In genomic region chr3:12841085-12841969, GRCh38 we compare ENCODE assay signal across 1 cellular context.
A peak's percentile ranks its signal among the peaks of the same experiment; 100 is the strongest.
TF ChIP-seq lines count a peak whose summit lies in the region.

Gene RPL32 (minus strand): TSS chr3:12841565. CDS start chr3:12840237, 1,328 bp downstream.

TF ChIP-seq in K562, 482 proteins besides CTCF, POLR2A, EP300 and RAD21 (continued from another document and continues in another):
- TF ChIP-seq MTA3 (IDR thresholded peaks at IDR 0.05; ENCODE audit: borderline replicate concordance) (peak; percentile 98), NR0B1 (IDR thresholded peaks at IDR 0.05; ENCODE audit: partially characterized antibody) (no peak), ZNF3 (CRISPR knock-in tag; IDR thresholded peaks at IDR 0.05) (no peak), TCF7L2 (IDR thresholded peaks at IDR 0.05; ENCODE audit: low read depth, low read length) (no peak), TBL1XR1 (IDR thresholded peaks at IDR 0.05; ENCODE audit: low read length in 2 of 2) (peak in 1 of 2 experiments; percentile 8; a peak in 1 of 4 replicates), BCOR (IDR thresholded peaks at IDR 0.05) (0 out of 2 replicates have a peak, but pooled peaks have one; percentile 9), PYGO2 (tag; IDR thresholded peaks at IDR 0.05) (no peak), NBN (IDR thresholded peaks at IDR 0.05; ENCODE audit: low read depth) (peak; percentile 19), BMI1 (IDR thresholded peaks at IDR 0.05; ENCODE audit: low read length) (no peak), MCM3 (IDR thresholded peaks at IDR 0.05) (no peak), PURB (CRISPR knock-in tag; IDR thresholded peaks at IDR 0.05; ENCODE audit: low read depth) (0 out of 2 replicates have a peak, but pooled peaks have one; percentile 57), ZNF764 (CRISPR knock-in tag; IDR thresholded peaks at IDR 0.05; ENCODE audit: low read depth) (no peak), ZNF589 (CRISPR knock-in tag; IDR thresholded peaks at IDR 0.05; ENCODE audit: low read depth) (peak; percentile 60; the same call in 1 of the 2 replicates), ETV1 (tag; conservative IDR thresholded peaks at IDR 0.05; ENCODE audit: low read depth) (peak; percentile 100), ARID4B (CRISPR knock-in tag; IDR thresholded peaks at IDR 0.05) (peak; percentile 94), ELF1 (tag; IDR thresholded peaks at IDR 0.05) (peak; percentile 100), PHTF2 (CRISPR knock-in tag; IDR thresholded peaks at IDR 0.05) (peak; percentile 47; the same call in 1 of the 2 replicates), ZC3H11A (IDR thresholded peaks at IDR 0.05; ENCODE audit: low read depth, low read length) (no peak), SNRNP70 (optimal IDR thresholded peaks at IDR 0.05; ENCODE audit: low read depth, low read length) (peak; percentile 85), ELF4 (CRISPR knock-in tag; IDR thresholded peaks at IDR 0.05) (peak; percentile 55; the same call in 1 of the 2 replicates), ZNF23 (CRISPR knock-in tag; IDR thresholded peaks at IDR 0.05) (0 out of 2 replicates have a peak, but pooled peaks have one; percentile 9), TRIM28 (IDR thresholded peaks at IDR 0.05) (no peak), ZNF354B (CRISPR knock-in tag; IDR thresholded peaks at IDR 0.05) (0 out of 2 replicates have a peak, but pooled peaks have one; percentile 16), FOXA3 (CRISPR knock-in tag; conservative IDR thresholded peaks at IDR 0.05 in 1 of 2, IDR thresholded peaks at IDR 0.05 in 1 of 2) (no peak), CBX3 (IDR thresholded peaks at IDR 0.05; ENCODE audit: borderline replicate concordance in 1 of 2, low read length in 2 of 2) (peak in 1 of 2 experiments; percentile 29; a peak in 2 of 3 replicates), PTRF (tag; IDR thresholded peaks at IDR 0.05) (no peak), SMAD1 (IDR thresholded peaks at IDR 0.05; ENCODE audit: low read depth, low read length, partially characterized antibody) (peak; percentile 93), ZNF253 (CRISPR knock-in tag; conservative IDR thresholded peaks at IDR 0.05) (no peak), MIER1 (IDR thresholded peaks at IDR 0.05; ENCODE audit: low read depth) (no peak), RBM25 (IDR thresholded peaks at IDR 0.05; ENCODE audit: low read depth, low read length, severe bottlenecking) (peak; percentile 76), RBM34 (IDR thresholded peaks at IDR 0.05; ENCODE audit: borderline replicate concordance, insufficient read depth, low read length) (no peak), CREB5 (CRISPR knock-in tag; IDR thresholded peaks at IDR 0.05) (no peak), ZNF408 (CRISPR knock-in tag; IDR thresholded peaks at IDR 0.05; ENCODE audit: low read depth) (no peak), SIRT6 (IDR thresholded peaks at IDR 0.05; ENCODE audit: low read depth, low read length) (no peak), ZNF395 (CRISPR knock-in tag; IDR thresholded peaks at IDR 0.05) (peak; percentile 3; the same call in 1 of the 2 replicates), NCOA1 (IDR thresholded peaks at IDR 0.05; ENCODE audit: low read depth) (no peak)
- TF ChIP-seq, protein P1, sequence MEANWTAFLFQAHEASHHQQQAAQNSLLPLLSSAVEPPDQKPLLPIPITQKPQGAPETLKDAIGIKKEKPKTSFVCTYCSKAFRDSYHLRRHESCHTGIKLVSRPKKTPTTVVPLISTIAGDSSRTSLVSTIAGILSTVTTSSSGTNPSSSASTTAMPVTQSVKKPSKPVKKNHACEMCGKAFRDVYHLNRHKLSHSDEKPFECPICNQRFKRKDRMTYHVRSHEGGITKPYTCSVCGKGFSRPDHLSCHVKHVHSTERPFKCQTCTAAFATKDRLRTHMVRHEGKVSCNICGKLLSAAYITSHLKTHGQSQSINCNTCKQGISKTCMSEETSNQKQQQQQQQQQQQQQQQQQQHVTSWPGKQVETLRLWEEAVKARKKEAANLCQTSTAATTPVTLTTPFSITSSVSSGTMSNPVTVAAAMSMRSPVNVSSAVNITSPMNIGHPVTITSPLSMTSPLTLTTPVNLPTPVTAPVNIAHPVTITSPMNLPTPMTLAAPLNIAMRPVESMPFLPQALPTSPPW (CRISPR knock-in tag; IDR thresholded peaks at IDR 0.05), result peak; percentile 61
- TF ChIP-seq, protein P2, sequence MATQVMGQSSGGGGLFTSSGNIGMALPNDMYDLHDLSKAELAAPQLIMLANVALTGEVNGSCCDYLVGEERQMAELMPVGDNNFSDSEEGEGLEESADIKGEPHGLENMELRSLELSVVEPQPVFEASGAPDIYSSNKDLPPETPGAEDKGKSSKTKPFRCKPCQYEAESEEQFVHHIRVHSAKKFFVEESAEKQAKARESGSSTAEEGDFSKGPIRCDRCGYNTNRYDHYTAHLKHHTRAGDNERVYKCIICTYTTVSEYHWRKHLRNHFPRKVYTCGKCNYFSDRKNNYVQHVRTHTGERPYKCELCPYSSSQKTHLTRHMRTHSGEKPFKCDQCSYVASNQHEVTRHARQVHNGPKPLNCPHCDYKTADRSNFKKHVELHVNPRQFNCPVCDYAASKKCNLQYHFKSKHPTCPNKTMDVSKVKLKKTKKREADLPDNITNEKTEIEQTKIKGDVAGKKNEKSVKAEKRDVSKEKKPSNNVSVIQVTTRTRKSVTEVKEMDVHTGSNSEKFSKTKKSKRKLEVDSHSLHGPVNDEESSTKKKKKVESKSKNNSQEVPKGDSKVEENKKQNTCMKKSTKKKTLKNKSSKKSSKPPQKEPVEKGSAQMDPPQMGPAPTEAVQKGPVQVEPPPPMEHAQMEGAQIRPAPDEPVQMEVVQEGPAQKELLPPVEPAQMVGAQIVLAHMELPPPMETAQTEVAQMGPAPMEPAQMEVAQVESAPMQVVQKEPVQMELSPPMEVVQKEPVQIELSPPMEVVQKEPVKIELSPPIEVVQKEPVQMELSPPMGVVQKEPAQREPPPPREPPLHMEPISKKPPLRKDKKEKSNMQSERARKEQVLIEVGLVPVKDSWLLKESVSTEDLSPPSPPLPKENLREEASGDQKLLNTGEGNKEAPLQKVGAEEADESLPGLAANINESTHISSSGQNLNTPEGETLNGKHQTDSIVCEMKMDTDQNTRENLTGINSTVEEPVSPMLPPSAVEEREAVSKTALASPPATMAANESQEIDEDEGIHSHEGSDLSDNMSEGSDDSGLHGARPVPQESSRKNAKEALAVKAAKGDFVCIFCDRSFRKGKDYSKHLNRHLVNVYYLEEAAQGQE (CRISPR knock-in tag; IDR thresholded peaks at IDR 0.05; ENCODE audit: low read depth), result no peak
- TF ChIP-seq, protein P3, sequence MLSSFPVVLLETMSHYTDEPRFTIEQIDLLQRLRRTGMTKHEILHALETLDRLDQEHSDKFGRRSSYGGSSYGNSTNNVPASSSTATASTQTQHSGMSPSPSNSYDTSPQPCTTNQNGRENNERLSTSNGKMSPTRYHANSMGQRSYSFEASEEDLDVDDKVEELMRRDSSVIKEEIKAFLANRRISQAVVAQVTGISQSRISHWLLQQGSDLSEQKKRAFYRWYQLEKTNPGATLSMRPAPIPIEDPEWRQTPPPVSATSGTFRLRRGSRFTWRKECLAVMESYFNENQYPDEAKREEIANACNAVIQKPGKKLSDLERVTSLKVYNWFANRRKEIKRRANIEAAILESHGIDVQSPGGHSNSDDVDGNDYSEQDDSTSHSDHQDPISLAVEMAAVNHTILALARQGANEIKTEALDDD (IDR thresholded peaks at IDR 0.05), result no peak
- TF ChIP-seq, protein P4, sequence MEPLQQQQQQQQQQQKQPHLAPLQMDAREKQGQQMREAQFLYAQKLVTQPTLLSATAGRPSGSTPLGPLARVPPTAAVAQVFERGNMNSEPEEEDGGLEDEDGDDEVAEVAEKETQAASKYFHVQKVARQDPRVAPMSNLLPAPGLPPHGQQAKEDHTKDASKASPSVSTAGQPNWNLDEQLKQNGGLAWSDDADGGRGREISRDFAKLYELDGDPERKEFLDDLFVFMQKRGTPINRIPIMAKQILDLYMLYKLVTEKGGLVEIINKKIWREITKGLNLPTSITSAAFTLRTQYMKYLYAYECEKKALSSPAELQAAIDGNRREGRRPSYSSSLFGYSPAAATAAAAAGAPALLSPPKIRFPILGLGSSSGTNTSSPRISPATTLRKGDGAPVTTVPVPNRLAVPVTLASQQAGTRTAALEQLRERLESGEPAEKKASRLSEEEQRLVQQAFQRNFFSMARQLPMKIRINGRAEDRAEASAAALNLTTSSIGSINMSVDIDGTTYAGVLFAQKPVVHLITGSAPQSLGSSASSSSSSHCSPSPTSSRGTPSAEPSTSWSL (CRISPR knock-in tag; IDR thresholded peaks at IDR 0.05; ENCODE audit: borderline replicate concordance), result no peak
- TF ChIP-seq, protein P5, sequence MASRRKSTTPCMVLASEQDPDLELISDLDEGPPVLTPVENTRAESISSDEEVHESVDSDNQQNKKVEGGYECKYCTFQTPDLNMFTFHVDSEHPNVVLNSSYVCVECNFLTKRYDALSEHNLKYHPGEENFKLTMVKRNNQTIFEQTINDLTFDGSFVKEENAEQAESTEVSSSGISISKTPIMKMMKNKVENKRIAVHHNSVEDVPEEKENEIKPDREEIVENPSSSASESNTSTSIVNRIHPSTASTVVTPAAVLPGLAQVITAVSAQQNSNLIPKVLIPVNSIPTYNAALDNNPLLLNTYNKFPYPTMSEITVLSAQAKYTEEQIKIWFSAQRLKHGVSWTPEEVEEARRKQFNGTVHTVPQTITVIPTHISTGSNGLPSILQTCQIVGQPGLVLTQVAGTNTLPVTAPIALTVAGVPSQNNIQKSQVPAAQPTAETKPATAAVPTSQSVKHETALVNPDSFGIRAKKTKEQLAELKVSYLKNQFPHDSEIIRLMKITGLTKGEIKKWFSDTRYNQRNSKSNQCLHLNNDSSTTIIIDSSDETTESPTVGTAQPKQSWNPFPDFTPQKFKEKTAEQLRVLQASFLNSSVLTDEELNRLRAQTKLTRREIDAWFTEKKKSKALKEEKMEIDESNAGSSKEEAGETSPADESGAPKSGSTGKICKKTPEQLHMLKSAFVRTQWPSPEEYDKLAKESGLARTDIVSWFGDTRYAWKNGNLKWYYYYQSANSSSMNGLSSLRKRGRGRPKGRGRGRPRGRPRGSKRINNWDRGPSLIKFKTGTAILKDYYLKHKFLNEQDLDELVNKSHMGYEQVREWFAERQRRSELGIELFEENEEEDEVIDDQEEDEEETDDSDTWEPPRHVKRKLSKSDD (conservative IDR thresholded peaks at IDR 0.05; ENCODE audit: low read length), result no peak
- TF ChIP-seq, protein P6, sequence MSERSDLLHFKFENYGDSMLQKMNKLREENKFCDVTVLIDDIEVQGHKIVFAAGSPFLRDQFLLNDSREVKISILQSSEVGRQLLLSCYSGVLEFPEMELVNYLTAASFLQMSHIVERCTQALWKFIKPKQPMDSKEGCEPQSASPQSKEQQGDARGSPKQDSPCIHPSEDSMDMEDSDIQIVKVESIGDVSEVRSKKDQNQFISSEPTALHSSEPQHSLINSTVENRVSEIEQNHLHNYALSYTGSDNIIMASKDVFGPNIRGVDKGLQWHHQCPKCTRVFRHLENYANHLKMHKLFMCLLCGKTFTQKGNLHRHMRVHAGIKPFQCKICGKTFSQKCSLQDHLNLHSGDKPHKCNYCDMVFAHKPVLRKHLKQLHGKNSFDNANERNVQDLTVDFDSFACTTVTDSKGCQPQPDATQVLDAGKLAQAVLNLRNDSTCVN (CRISPR knock-in tag; IDR thresholded peaks at IDR 0.05), result peak; percentile 13; the same call in 1 of the 2 replicates
